Comparison of ENCODE assay signal across 20 cellular contexts in genomic region chr13:42153371-42153770, GRCh38.
A peak's percentile ranks its signal among the peaks of the same experiment; 100 is the strongest.
DNase-seq lines count a peak whose midpoint lies in the region; TF ChIP-seq lines count a peak whose summit lies in the region.
"Had no signal": no experiment of that assay in that cellular context is flagged by ENCODE, and none has a peak within 500 bp of the region (broad histone marks: within the 10 kb centered on the region; RNA-seq: fewer than 3 reads in every experiment).

No MANE protein-coding gene starts in this region.

- no peak overlapping the region for H3K27ac ChIP-seq in breast epithelium
- H3K27ac ChIP-seq: RWPE1, SJCRH30 had no signal

- H3K27me3 ChIP-seq in breast epithelium: no peaks in the 10 kb centered on the region
- no peaks in the 10 kb centered on the region for H3K27me3 ChIP-seq in H7 (ENCODE audit: control insufficient read depth, insufficient read depth, low read length)
- H3K27me3 ChIP-seq: BE2C, SJCRH30 had no signal

- POLR2A ChIA-PET in HEK293T (lab: Yijun Ruan, JAX): no interaction called here

- no peaks in the 10 kb centered on the region for H3K27me3 Mint-ChIP-seq in osteocyte (ENCODE audit: unreplicated experiment)
- H3K27me3 Mint-ChIP-seq: CD4-positive, alpha-beta memory T cell; IgD-negative memory B cell had no signal

- H3K9me3 Mint-ChIP-seq in osteocyte (ENCODE audit: unreplicated experiment): no peaks in the 10 kb centered on the region
- H3K9me3 Mint-ChIP-seq: H9 had no signal

- in situ Hi-C loops in Caki2 (cut with HindIII; ENCODE audit: low pct_unique_long_range_greater_than_20kb, low sequenced_read_pairs): no loop called here

- no peaks in the 10 kb centered on the region for H3K9me3 ChIP-seq in breast epithelium
- H3K9me3 ChIP-seq: BE2C, SJCRH30 had no signal

- no peak for TF ChIP-seq POLR2A in breast epithelium (IDR thresholded peaks at IDR 0.05)

- H3K4me1 Mint-ChIP-seq in osteocyte (ENCODE audit: unreplicated experiment): peaks cover 7% of the 10 kb centered on the region

- H3K36me3 ChIP-seq in breast epithelium: no peaks in the 10 kb centered on the region
- H3K36me3 ChIP-seq in H7 (replicated peaks; ENCODE audit: control insufficient read depth, insufficient read depth, low read length): no peaks in the 10 kb centered on the region
- H3K36me3 ChIP-seq: BE2C had no signal

- H3K4me3 ChIP-seq in choroid plexus epithelial cell (ENCODE audit: low read depth, low read length) (no peak overlapping the region), breast epithelium (no peak overlapping the region), H7 (ENCODE audit: insufficient read depth, low read depth, low read length) (no peak overlapping the region)
- H3K4me3 ChIP-seq: SJCRH30 had no signal

- CTCF ChIA-PET in HEK293T (lab: Yijun Ruan, JAX): no interaction called here

- H3K36me3 Mint-ChIP-seq in osteocyte (ENCODE audit: unreplicated experiment): peaks cover 2% of the 10 kb centered on the region

- H3K4me1 ChIP-seq in breast epithelium: no peaks in the 10 kb centered on the region
- H3K4me1 ChIP-seq: BE2C, SJCRH30 had no signal

- DNase-seq in Caki2 (ENCODE audit: low read depth) (peak; percentile 38), HEK293T (ENCODE audit: extremely low spot score) (no peak), choroid plexus epithelial cell (ENCODE audit: low read depth) (peak; percentile 15), osteocyte (ENCODE audit: extremely low spot score, unreplicated experiment) (no peak), breast epithelium (ENCODE audit: low spot score in 2 of 2) (no peak), H7 (no peak)
- no peak for DNase-seq in activated CD4-positive, CD25-positive, alpha-beta regulatory T cell treated with anti-CD3 and anti-CD28 coated beads, Interleukin-2, amount 50 U/mL, for 72 hours
- DNase-seq: BE2C; CD4-positive, alpha-beta memory T cell; GF-D8; H9; NCI-H1436 treated with DMSO at 0.1 percent for 48 hours; NCI-H2081 treated with DMSO at 0.1 percent for 48 hours; NCI-H226; NCI-H526; NK-92 treated with Interleukin-12 subunit alpha and Interleukin-12 subunit beta, amount 100 ng/mL, for 24 hours; OCI-M1; SJCRH30 had no signal

- H3K27ac Mint-ChIP-seq in osteocyte (ENCODE audit: unreplicated experiment): peak overlapping the region; percentile 3
- H3K27ac Mint-ChIP-seq: CD4-positive, alpha-beta memory T cell; H9; IgD-negative memory B cell had no signal

- TF ChIP-seq CTCF in choroid plexus epithelial cell (conservative IDR thresholded peaks at IDR 0.05; ENCODE audit: low read depth, low read length): no peak
- TF ChIP-seq CTCF in osteocyte (IDR thresholded peaks at IDR 0.05): no peak
- no peak for TF ChIP-seq CTCF in breast epithelium (IDR thresholded peaks at IDR 0.05)

- no peak overlapping the region for H3K4me3 Mint-ChIP-seq in osteocyte (ENCODE audit: unreplicated experiment)
- H3K4me3 Mint-ChIP-seq: CD4-positive, alpha-beta memory T cell; H9; IgD-negative memory B cell had no signal

- intact Hi-C loops in breast epithelium (cut with DNase I; ENCODE audit: low total_unique reads): no loop called here

TF ChIP-seq in HEK293T, 16 proteins besides CTCF, POLR2A, EP300 and RAD21:
- TF ChIP-seq SUZ12 (IDR thresholded peaks at IDR 0.05): no peak
- TF ChIP-seq PKNOX1 (IDR thresholded peaks at IDR 0.05): 0 out of 2 replicates have a peak, but pooled peaks have one; percentile 40

Comparison
In these comparisons a context has a peak if more than half of its experiments do, and no peak if none do; other contexts are left out.
1. DNase-seq: peak in Caki2 (single experiment) and choroid plexus epithelial cell (single experiment); none in HEK293T (single experiment), osteocyte (single experiment), breast epithelium (0 of 2), H7 (single experiment) and activated CD4-positive, CD25-positive, alpha-beta regulatory T cell treated with anti-CD3 and anti-CD28 coated beads, Interleukin-2, amount 50 U/mL, for 72 hours (single experiment).